In the genomic region with DNA sequence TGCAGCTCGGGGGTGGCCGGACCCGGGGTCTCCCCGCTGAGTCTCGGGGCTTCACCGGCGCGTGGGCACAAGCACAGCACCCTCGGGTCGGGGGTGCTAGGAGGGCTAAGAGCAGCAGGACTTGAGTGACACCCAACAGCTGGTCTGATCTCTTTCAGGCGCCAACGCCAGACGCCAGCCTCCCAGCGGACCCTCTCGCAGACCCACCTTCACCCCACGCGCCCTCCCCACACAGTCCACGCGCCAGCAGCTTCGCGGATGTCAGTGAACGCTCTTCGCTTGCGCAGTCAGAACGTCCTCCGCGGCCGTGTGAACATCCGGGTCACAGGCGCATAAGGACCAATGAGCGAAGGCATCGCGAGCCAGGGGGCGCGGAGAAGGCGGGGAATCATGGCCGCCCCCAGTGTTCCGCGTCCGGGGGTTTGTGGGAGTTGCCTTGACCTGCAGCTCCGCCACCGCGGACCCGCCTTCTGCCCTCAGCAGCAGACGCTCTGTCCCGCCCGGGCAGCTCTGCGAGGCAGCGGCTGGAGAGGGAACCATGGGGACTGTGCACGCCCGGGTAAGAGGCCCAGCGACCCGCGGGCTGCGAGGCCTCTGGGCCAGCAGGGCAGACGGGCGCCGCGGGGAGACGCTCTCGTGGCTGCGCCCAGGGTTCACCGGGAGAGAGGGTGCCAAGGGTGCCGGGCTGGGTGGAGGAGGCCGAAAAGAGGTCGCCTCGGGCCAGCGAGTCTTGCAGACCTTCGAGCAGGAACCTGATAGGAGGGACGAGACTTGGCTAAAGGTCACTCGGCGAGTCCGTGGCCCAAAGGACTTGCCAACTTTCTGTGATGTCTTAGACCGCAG, we compare ENCODE assay signal across 8 cellular contexts. TPM values are rescaled to one million over a fixed set of nuclear protein-coding genes. Genes with fewer than 3 reads are reported as not detected.
DNase-seq lines count a peak whose midpoint lies in the region; ATAC-seq and TF ChIP-seq lines count a peak whose summit lies in the region.

A gene (plus strand): TSS at position 403 of the 843 bp plus-strand sequence. CDS start 136 bp downstream, at position 539.

- peak within 1 kb of the TSS; percentile 74 for H3K9ac ChIP-seq in HUES48 (ENCODE audit: low read depth, low read length)

- CTCF ChIA-PET in Calu3 (lab: Charles Lee): interaction anchor here (0.7 to 1.5 kb wide), 3 partner anchors 9 to 72 kb away, joined by 5 to 7 read pairs (median 5); no protein-coding TSS in a partner anchor
- CTCF ChIA-PET in OCI-LY7 (lab: Charles Lee; ENCODE audit: unreplicated experiment): no interaction called here

- DNase-seq in Calu3: peak; percentile 90
- DNase-seq in OCI-LY7 (ENCODE audit: low spot score): peak; percentile 93
- DNase-seq in activated T-cell treated with anti-CD3 and anti-CD28 coated beads for 24 hours (ENCODE audit: low read depth): peak; percentile 90
- DNase-seq in epidermal melanocyte (ENCODE audit: insufficient read length, low spot score): peak; percentile 94
- DNase-seq in stimulated activated CD8-positive, alpha-beta memory T cell treated with anti-CD3 and anti-CD28 coated beads, Interleukin-4, amount 100 ng/mL, for 1 hour (ENCODE audit: low read depth in 2 of 2, low spot score in 1 of 2): peak; percentile 83 to 88

- peak within 1 kb of the TSS; percentile 98 for H3K4me2 ChIP-seq in OCI-LY7 (ENCODE audit: low read length)

- BruUV-seq in Calu3 (replicated peaks; lab: Mats Ljungman, UMichigan) (no TSS peak), OCI-LY7 (replicated peaks; lab: Mats Ljungman, UMichigan) (no TSS peak)

- peaks cover 5% of the 10 kb centered on the region; the same call in 1 of the 2 replicates for H4K20me1 ChIP-seq in OCI-LY7 (ENCODE audit: insufficient read depth, low read length)

- H3K27ac Mint-ChIP-seq in Calu3 (ENCODE audit: unreplicated experiment): peak within 1 kb of the TSS; percentile 66

- H3K36me3 ChIP-seq in HUES48 (ENCODE audit: control insufficient read depth, insufficient read depth, low read length) (no peaks in the 10 kb centered on the region), OCI-LY7 (ENCODE audit: insufficient read depth, low read length) (peaks cover 3% of the 10 kb centered on the region; the same call in 1 of the 2 replicates)

- H3K27me3 ChIP-seq in HUES48 (ENCODE audit: control insufficient read depth, insufficient read depth, low read length): no peaks in the 10 kb centered on the region
- no peaks in the 10 kb centered on the region for H3K27me3 ChIP-seq in mononuclear cell (ENCODE audit: insufficient read depth, low read length)

- H3K27me3 Mint-ChIP-seq in Calu3 (ENCODE audit: unreplicated experiment): no peaks in the 10 kb centered on the region

- H3K4me3 ChIP-seq in HUES48 (ENCODE audit: low read depth, low read length) (peak within 1 kb of the TSS; percentile 74), OCI-LY7 (ENCODE audit: low read depth, low read length, poor library complexity, severe bottlenecking) (peak within 1 kb of the TSS; percentile 86), mononuclear cell (ENCODE audit: low read length) (peak within 1 kb of the TSS; percentile 85)

- peaks cover 42% of the 10 kb centered on the region for H3K36me3 Mint-ChIP-seq in Calu3 (ENCODE audit: insufficient read depth, unreplicated experiment)

- intact Hi-C loops in Calu3 (cut with micrococcal nuclease; ENCODE audit: unreplicated experiment) (no loop called here), OCI-LY7 (cut with micrococcal nuclease; ENCODE audit: unreplicated experiment) (no loop called here)

- H3K4me3 Mint-ChIP-seq in Calu3 (ENCODE audit: low read depth, unreplicated experiment): peak within 1 kb of the TSS; percentile 85

- H3K9me3 ChIP-seq in HUES48 (ENCODE audit: control insufficient read depth, insufficient read depth, low read length): no peaks in the 10 kb centered on the region
- no peaks in the 10 kb centered on the region for H3K9me3 ChIP-seq in OCI-LY7 (ENCODE audit: low read length)
- H3K9me3 ChIP-seq in mononuclear cell (ENCODE audit: low read depth, low read length): no peaks in the 10 kb centered on the region

- peaks cover 20% of the 10 kb centered on the region for H3K4me1 ChIP-seq in HUES48 (ENCODE audit: control insufficient read depth, insufficient read depth, low read length)
- H3K4me1 ChIP-seq in OCI-LY7 (ENCODE audit: insufficient read depth, low read length, poor library complexity, severe bottlenecking): peaks cover 18% of the 10 kb centered on the region
- H3K4me1 ChIP-seq in mononuclear cell (ENCODE audit: insufficient read depth, low read length): peaks cover 28% of the 10 kb centered on the region

- peaks cover 28% of the 10 kb centered on the region for H3K4me1 Mint-ChIP-seq in Calu3 (ENCODE audit: low read depth, unreplicated experiment)

- ATAC-seq in GM21390 (IDR thresholded peaks at IDR 0.05; ENCODE audit: unreplicated experiment): peak; percentile 91

- H3K9me2 ChIP-seq in OCI-LY7 (ENCODE audit: insufficient read depth, low read length): no peaks in the 10 kb centered on the region

- H2AFZ ChIP-seq in OCI-LY7 (ENCODE audit: low read length): peak within 1 kb of the TSS; percentile 76

- peaks cover 63% of the 10 kb centered on the region for H3K79me2 ChIP-seq in OCI-LY7 (ENCODE audit: insufficient read depth, low read depth, low read length)

- TF ChIP-seq CTCF in Calu3 (IDR thresholded peaks at IDR 0.05; ENCODE audit: unreplicated experiment) (no peak), OCI-LY7 (conservative IDR thresholded peaks at IDR 0.05; ENCODE audit: low read length) (peak; percentile 29; the same call in 1 of the 2 replicates)

- H3K27ac ChIP-seq in HUES48 (ENCODE audit: low read depth, low read length) (peak within 1 kb of the TSS; percentile 88), OCI-LY7 (ENCODE audit: low read depth, low read length, poor library complexity, severe bottlenecking) (peak within 1 kb of the TSS; percentile 49)

- POLR2A ChIA-PET in OCI-LY7 (lab: Charles Lee): interaction anchor here (0.7 kb wide), 1 partner anchor 11 kb away, joined by 4 read pairs; no protein-coding TSS in a partner anchor

- H3K9me3 Mint-ChIP-seq in Calu3 (ENCODE audit: low read depth, unreplicated experiment): no peaks in the 10 kb centered on the region

RNA-seq across cellular contexts. Expression of the gene that starts here (rescaled TPM):
- total RNA-seq in Calu3 (2022) (47.0 and 55.3 TPM in 2 replicates), OCI-LY7 (2022) (64.2 and 72.9 TPM in 2 replicates), mononuclear cell (12.9 TPM)
- 34.6 and 39.0 TPM in 2 replicates for total RNA-seq in OCI-LY7 (2014; rRNA removed; shearing (Covaris generic))

Comparison
In these comparisons a context has a peak if more than half of its experiments do, and no peak if none do; other contexts are left out.
1. Peak in every context shown above with its lines: DNase-seq, ATAC-seq, H3K4me3 ChIP-seq and H3K27ac ChIP-seq.